ENCODE assay signal across 8 cellular contexts in the genomic region with DNA sequence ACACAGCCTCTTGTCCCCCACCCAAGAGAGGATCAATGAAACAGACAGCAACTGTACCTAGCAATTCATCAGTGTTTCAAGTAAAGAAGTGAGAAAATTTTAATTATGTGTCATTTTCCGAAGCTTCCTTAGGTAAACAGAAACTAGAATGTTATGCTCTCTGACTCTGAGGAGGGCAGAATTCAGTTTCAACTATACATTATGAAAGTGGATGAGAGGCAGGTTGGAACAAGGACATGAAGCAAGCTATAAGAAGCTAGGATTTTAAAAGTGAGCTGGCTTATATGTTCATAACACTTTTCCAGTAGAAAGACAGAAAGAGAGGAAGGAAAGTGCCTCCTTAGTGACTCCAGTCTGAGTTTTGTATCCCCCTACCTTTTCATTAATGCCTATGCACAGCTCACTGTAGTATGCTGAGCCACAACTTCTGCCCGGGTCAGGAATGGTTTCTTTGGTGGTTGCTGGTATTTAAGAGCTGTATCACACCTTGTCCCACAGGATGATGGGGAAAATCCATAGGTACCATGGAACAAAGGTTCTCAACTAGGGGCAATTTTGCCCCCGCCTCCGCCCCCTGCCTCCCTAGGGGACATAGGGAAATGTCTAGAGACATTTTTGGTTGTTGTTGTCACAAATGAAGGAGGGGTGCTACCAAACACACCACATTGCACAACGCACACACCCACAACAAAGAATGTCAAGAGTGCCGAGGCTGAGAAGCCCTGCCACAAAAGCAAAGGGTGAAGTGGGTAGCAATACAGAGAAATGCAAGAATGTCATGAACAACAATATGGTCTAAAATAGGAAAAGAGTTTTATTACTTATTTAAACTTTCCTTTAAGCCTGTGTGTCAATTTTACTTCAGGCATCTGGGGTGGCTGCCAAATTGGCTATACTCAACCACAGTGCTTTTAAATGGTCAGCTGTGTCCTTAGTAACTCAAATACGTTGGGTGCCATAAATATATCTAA.
DNase-seq lines count a peak whose midpoint lies in the region; ATAC-seq and TF ChIP-seq lines count a peak whose summit lies in the region.

No MANE protein-coding gene starts in this region.

- no peaks in the 10 kb centered on the region for H3K27me3 Mint-ChIP-seq in activated T-cell treated with anti-CD3 and anti-CD28 coated beads, Interleukin-2, amount 50 U/mL, for 72 hours (ENCODE audit: low read depth)

- H3K4me1 ChIP-seq in upper lobe of right lung = peaks cover 20% of the 10 kb centered on the region

- no peaks in the 10 kb centered on the region for H3K9me3 Mint-ChIP-seq in activated T-cell treated with anti-CD3 and anti-CD28 coated beads, Interleukin-2, amount 50 U/mL, for 72 hours

- intact Hi-C loops in upper lobe of right lung (cut with DNase I) = no loop called here

- peak overlapping the region; percentile 7 for H3K27ac ChIP-seq in upper lobe of right lung

- no peaks in the 10 kb centered on the region for H3K36me3 ChIP-seq in upper lobe of right lung

- H3K4me3 Mint-ChIP-seq in activated T-cell treated with anti-CD3 and anti-CD28 coated beads, Interleukin-2, amount 50 U/mL, for 72 hours = peak overlapping the region; percentile 39 to 60

- TF ChIP-seq CTCF in choroid plexus epithelial cell (conservative IDR thresholded peaks at IDR 0.05; ENCODE audit: low read depth, low read length) (no peak), upper lobe of right lung (IDR thresholded peaks at IDR 0.05) (no peak)

- peak overlapping the region; percentile 48 for H3K27ac Mint-ChIP-seq in activated T-cell treated with anti-CD3 and anti-CD28 coated beads, Interleukin-2, amount 50 U/mL, for 72 hours

- DNase-seq in activated T-cell treated with anti-CD3 and anti-CD28 coated beads, Interleukin-2, amount 50 U/mL, for 72 hours = peak in 1 of 2 donors; percentile 2
- no peak for DNase-seq in activated T-cell treated with anti-CD3 and anti-CD28 coated beads, Interleukin-2, amount 50 U/mL, for 1 hour
- DNase-seq in choroid plexus epithelial cell (ENCODE audit: low read depth) (peak; percentile 63), upper lobe of right lung (no peak), dedifferentiated amniotic fluid mesenchymal stem cell (ENCODE audit: extremely low spot score) (no peak), AML-193 (lab: John Stamatoyannopoulos, UW) (no peak)
- DNase-seq in activated CD8-positive, alpha-beta memory T cell treated with anti-CD3 and anti-CD28 coated beads, Interleukin-2, amount 50 U/mL, for 48 hours = no peak

- H3K27me3 ChIP-seq in upper lobe of right lung = no peaks in the 10 kb centered on the region

- no peaks in the 10 kb centered on the region for H3K9me3 ChIP-seq in upper lobe of right lung

- H3K4me3 ChIP-seq in choroid plexus epithelial cell (ENCODE audit: low read depth, low read length) = no peak overlapping the region
- no peak overlapping the region for H3K4me3 ChIP-seq in upper lobe of right lung

- peaks cover 48% of the 10 kb centered on the region for H3K4me1 Mint-ChIP-seq in activated T-cell treated with anti-CD3 and anti-CD28 coated beads, Interleukin-2, amount 50 U/mL, for 72 hours (ENCODE audit: low read depth)

- peaks cover 2 to 3% of the 10 kb centered on the region in 2 donors for H3K36me3 Mint-ChIP-seq in activated T-cell treated with anti-CD3 and anti-CD28 coated beads, Interleukin-2, amount 50 U/mL, for 72 hours (ENCODE audit: insufficient read depth in 2 of 2)

- ATAC-seq in activated T-cell treated with anti-CD3 and anti-CD28 coated beads, Interleukin-2, amount 50 U/mL, for 72 hours (replicated peaks in 1 of 2) = peak; percentile 74 to 84
- ATAC-seq in HG03175 (IDR thresholded peaks at IDR 0.05; ENCODE audit: unreplicated experiment) = peak; percentile 84
- peak; percentile 67 for ATAC-seq in upper lobe of right lung
